ENCODE assay signal across 8 cellular contexts in genomic region chr12:107917912-107918800, GRCh38.
A peak's percentile ranks its signal among the peaks of the same experiment; 100 is the strongest.
DNase-seq lines count a peak whose midpoint lies in the region; ATAC-seq, FAIRE-seq and TF ChIP-seq lines count a peak whose summit lies in the region.

No MANE protein-coding gene starts in this region.

- 21% methylated on average over 7 of the region's 8 CpGs for WGBS in HepG2 (ENCODE audit: low lambda C conversion rate)

- BruUV-seq in HepG2 (replicated peaks; lab: Mats Ljungman, UMichigan) = no TSS peak

- peak; percentile 51 for FAIRE-seq in HepG2 (lab: Jason Lieb, UNC)

- intact Hi-C loops in HepG2 (cut with micrococcal nuclease; ENCODE audit: unreplicated experiment) = loop anchor here (1.0 kb wide), 1 partner anchor 594 kb away; no protein-coding TSS in a partner anchor

- POLR2A ChIA-PET in HepG2 (lab: Yijun Ruan, JAX) = no interaction called here

- H3K9me3 ChIP-seq in HepG2 (ENCODE audit: low read length) = no peaks in the 10 kb centered on the region

- H4K20me1 ChIP-seq in HepG2 (ENCODE audit: insufficient read depth, low read length) = no peaks in the 10 kb centered on the region

- CTCF ChIA-PET in HepG2 (lab: Yijun Ruan, JAX; ENCODE audit: low intra/inter-chr PET ratio, low total read pairs) = interaction anchor here (0.7 to 1.3 kb wide), 4 partner anchors 276 to 594 kb away, joined by 3 to 6 read pairs (median 4); no protein-coding TSS in a partner anchor

- no peak for TF ChIP-seq POLR2A in HepG2 (IDR thresholded peaks at IDR 0.05; ENCODE audit: insufficient read depth in 1 of 2, low read depth in 2 of 2, low read length in 2 of 2)

- no peak overlapping the region for H3K4me2 ChIP-seq in HepG2 (ENCODE audit: low read depth, low read length)

- in situ Hi-C loops in HepG2 (cut with HindIII; ENCODE audit: extremely low pct_ligation_motif_present, low pct_unique_long_range_greater_than_20kb) = no loop called here

- H3K9ac ChIP-seq in HepG2 (ENCODE audit: insufficient read depth, low read depth, low read length) = no peak overlapping the region

- peak; percentile 80 for TF ChIP-seq CTCF in HepG2 (CRISPR knock-in tag; IDR thresholded peaks at IDR 0.05)

- peak; percentile 58 to 63 for DNase-seq in NCI-H2081 (lab: John Stamatoyannopoulos, UW)
- no peak for DNase-seq in NCI-H2081 treated with DMSO at 0.1 percent for 48 hours (lab: John Stamatoyannopoulos, UW)
- peak; percentile 41 for DNase-seq in NCI-H146 (lab: John Stamatoyannopoulos, UW)
- peak; percentile 35 for DNase-seq in astrocyte of the hippocampus (ENCODE audit: low read depth, low spot score)
- DNase-seq in HepG2 (ENCODE audit: low spot score) = peak; percentile 23
- no peak for DNase-seq in activated CD8-positive, alpha-beta memory T cell treated with anti-CD3 and anti-CD28 coated beads, Interleukin-2, amount 50 U/mL, for 48 hours
- DNase-seq in epidermal melanocyte (ENCODE audit: insufficient read length, low spot score) = no peak

- H2AFZ ChIP-seq in HepG2 (ENCODE audit: low read length) = no peak overlapping the region

- ATAC-seq in HepG2 (peak; percentile 91), HG02885 (IDR thresholded peaks at IDR 0.05; ENCODE audit: poor library complexity, unreplicated experiment) (no peak)

- no peaks in the 10 kb centered on the region for H3K27me3 ChIP-seq in HepG2 (ENCODE audit: control insufficient read depth in 1 of 2, insufficient read depth in 2 of 2, low read length in 2 of 2)

- H3K36me3 ChIP-seq in HepG2 (replicated peaks in 1 of 2; ENCODE audit: control insufficient read depth in 1 of 2, insufficient read depth in 2 of 2, low read length in 2 of 2) = no peaks in the 10 kb centered on the region

- no peak overlapping the region for H3K4me3 ChIP-seq in HepG2 (replicated peaks in 1 of 3; ENCODE audit: insufficient read depth in 1 of 3, low read depth in 2 of 3, low read length in 3 of 3)

- no peaks in the 10 kb centered on the region for H3K4me1 ChIP-seq in HepG2 (ENCODE audit: insufficient read depth, low read length)

- no peak for TF ChIP-seq EP300 in HepG2 (IDR thresholded peaks at IDR 0.05; ENCODE audit: low read depth in 2 of 2, low read length in 2 of 2)
- no peak for TF ChIP-seq EP300 in HepG2 (CRISPR knock-in tag; IDR thresholded peaks at IDR 0.05; ENCODE audit: borderline replicate concordance)

- H3K79me2 ChIP-seq in HepG2 (ENCODE audit: insufficient read depth, low read length) = no peaks in the 10 kb centered on the region

- H3K27ac ChIP-seq in HepG2 (ENCODE audit: extremely low read length, insufficient read depth, low read length) = no peak overlapping the region

- TF ChIP-seq RAD21 in HepG2 (CRISPR knock-in tag; IDR thresholded peaks at IDR 0.05) = peak; percentile 61

TF ChIP-seq in HepG2, 621 proteins besides CTCF, POLR2A, EP300 and RAD21:
- TF ChIP-seq ZNF589 (CRISPR knock-in tag; conservative IDR thresholded peaks at IDR 0.05) (no peak), STAG1 (CRISPR knock-in tag; IDR thresholded peaks at IDR 0.05) (peak; percentile 85), ZNF207 (IDR thresholded peaks at IDR 0.05; ENCODE audit: borderline replicate concordance) (no peak), CBX1 (IDR thresholded peaks at IDR 0.05; ENCODE audit: low read depth) (no peak), MYC (CRISPR knock-in tag; IDR thresholded peaks at IDR 0.05; ENCODE audit: borderline replicate concordance) (no peak), AKNA (CRISPR knock-in tag; IDR thresholded peaks at IDR 0.05; ENCODE audit: borderline replicate concordance) (no peak), ZNF280B (CRISPR knock-in tag; IDR thresholded peaks at IDR 0.05; ENCODE audit: borderline replicate concordance) (0 out of 2 replicates have a peak, but pooled peaks have one; percentile 27), SIN3B (IDR thresholded peaks at IDR 0.05; ENCODE audit: low read length) (no peak), SMC3 (IDR thresholded peaks at IDR 0.05; ENCODE audit: low read length) (peak; percentile 55; the same call in 1 of the 2 replicates)

Comparison
In these comparisons a context has a peak if more than half of its experiments do, and no peak if none do; other contexts are left out.
1. DNase-seq: peak in NCI-H2081 (2 of 2), NCI-H146 (single experiment), astrocyte of the hippocampus (single experiment) and HepG2 (single experiment); none in NCI-H2081 treated with DMSO at 0.1 percent for 48 hours (single experiment), activated CD8-positive, alpha-beta memory T cell treated with anti-CD3 and anti-CD28 coated beads, Interleukin-2, amount 50 U/mL, for 48 hours (single experiment) and epidermal melanocyte (single experiment).